Comparison of ENCODE assay signal across 11 cellular contexts in the genomic region with DNA sequence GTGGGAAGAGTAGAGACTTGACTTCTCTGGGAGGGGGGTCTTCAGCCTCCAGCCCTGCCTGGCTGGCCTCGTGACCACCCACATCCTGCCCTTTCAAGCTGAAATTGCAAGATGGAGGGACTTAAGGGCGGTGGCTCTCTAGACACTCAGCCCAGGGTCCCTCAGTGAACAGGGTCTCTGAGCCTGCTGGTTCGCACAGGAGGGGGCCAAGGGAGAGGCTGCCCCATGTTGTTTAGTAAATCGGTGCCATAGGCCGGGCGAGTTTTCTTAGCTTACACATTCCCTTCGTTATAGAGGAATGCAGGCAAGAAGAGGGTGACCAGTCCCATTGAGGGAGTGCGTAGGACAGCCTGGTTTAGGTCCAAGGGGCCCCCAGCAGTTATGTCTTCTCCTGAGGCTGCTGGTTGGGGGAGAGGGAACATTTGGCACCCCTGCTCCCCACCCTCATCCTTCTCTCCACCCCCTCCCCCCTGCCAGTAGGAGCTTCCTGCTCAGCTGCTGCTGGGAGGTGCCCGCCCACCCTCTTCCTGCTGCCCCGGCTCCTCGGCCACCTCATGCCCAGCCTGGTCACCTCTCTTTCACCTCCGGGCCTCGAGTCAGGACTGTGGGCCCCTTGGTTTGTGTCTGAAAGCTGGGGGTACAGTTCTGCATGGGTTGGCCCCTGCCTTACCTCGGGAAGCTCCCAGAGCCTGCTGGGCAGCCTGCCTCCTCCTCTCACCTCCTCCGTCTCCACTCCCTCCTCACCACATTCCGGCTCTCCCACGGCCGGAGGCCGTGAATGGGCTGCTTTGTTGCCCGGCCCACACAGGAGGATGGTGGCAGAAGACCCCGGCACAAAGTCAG. TPM values are rescaled to one million over a fixed set of nuclear protein-coding genes. Genes with fewer than 3 reads are reported as not detected.
A peak's percentile ranks its signal among the peaks of the same experiment; 100 is the strongest.
DNase-seq lines count a peak whose midpoint lies in the region; ATAC-seq, FAIRE-seq and TF ChIP-seq lines count a peak whose summit lies in the region.
"Had no signal": no experiment of that assay in that cellular context is flagged by ENCODE, and none has a peak within 500 bp of the region (broad histone marks: within the 10 kb centered on the region; RNA-seq: fewer than 3 reads in every experiment).

No MANE protein-coding gene starts in this region.

- RAD21 ChIA-PET in GM12878 (lab: Charles Lee; ENCODE audit: unreplicated experiment) = interaction anchor here (0.6 to 2.0 kb wide), 2 partner anchors 26 to 115 kb away, joined by 4 to 8 read pairs; no protein-coding TSS in a partner anchor

- in situ Hi-C loops in GM12878 (cut with MboI) = no loop called here

- FAIRE-seq in GM12878 (lab: Jason Lieb, UNC) = no peak
- FAIRE-seq: endometrium had no signal

- H3K9me3 Mint-ChIP-seq in activated naive CD4-positive, alpha-beta T cell treated with anti-CD3 and anti-CD28 coated beads, Interleukin-2, amount 50 U/mL, for 24 hours = no peaks in the 10 kb centered on the region
- no peaks in the 10 kb centered on the region for H3K9me3 Mint-ChIP-seq in activated naive CD4-positive, alpha-beta T cell treated with anti-CD3 and anti-CD28 coated beads for 36 hours

- H3K9me3 ChIP-seq in GM12878 (replicated peaks; ENCODE audit: control insufficient read depth, insufficient read depth, low read length) (no peaks in the 10 kb centered on the region), upper lobe of left lung (no peaks in the 10 kb centered on the region)

- H3K36me3 ChIP-seq in GM12878 (ENCODE audit: control insufficient read depth in 2 of 2, insufficient read depth in 2 of 2, low read length in 1 of 2) (peaks cover 5 to 16% of the 10 kb centered on the region in 2 experiments; a peak in 3 of 4 replicates), upper lobe of left lung (peaks cover 0 to 53% (median 30%) of the 10 kb centered on the region in 4 donors)

- BruUV-seq in GM12878 (replicated peaks; lab: Mats Ljungman, UMichigan) = no TSS peak

- TF ChIP-seq CTCF in GM12878 (IDR thresholded peaks at IDR 0.05 in 2 of 3, conservative IDR thresholded peaks at IDR 0.05 in 1 of 3; ENCODE audit: control insufficient read depth in 2 of 3, extremely low read depth in 1 of 3, insufficient read depth in 1 of 3, low read depth in 3 of 3, low read length in 3 of 3) = no peak
- TF ChIP-seq CTCF in upper lobe of left lung (IDR thresholded peaks at IDR 0.05) = no peak

- TF ChIP-seq RAD21 in GM12878 (IDR thresholded peaks at IDR 0.05; ENCODE audit: insufficient read depth, low read depth, low read length) = no peak

- 79% methylated on average over 19 of the region's 21 CpGs for WGBS in GM12878 (ENCODE audit: insufficient coverage, insufficient replicate concordance, low lambda C conversion rate, missing lambda C conversion rate)
- WGBS in upper lobe of left lung, 2 donors = 51 to 62% methylated on average over 16 to 21 of the region's 21 CpGs

- peak overlapping the region; percentile 80 for H3K4me2 ChIP-seq in GM12878 (ENCODE audit: control insufficient read depth, insufficient read depth)

- H3K4me1 ChIP-seq in GM12878 (ENCODE audit: control insufficient read depth, insufficient read depth, low read length) (peaks cover 36% of the 10 kb centered on the region), upper lobe of left lung (peaks cover 59 to 72% (median 61%) of the 10 kb centered on the region in 4 donors)

- no peaks in the 10 kb centered on the region; the same call in 1 of the 2 replicates for H4K20me1 ChIP-seq in GM12878 (ENCODE audit: control insufficient read depth, insufficient read depth)

- H3K27ac ChIP-seq in GM12878 (ENCODE audit: control insufficient read depth, insufficient read depth) (peak overlapping the region; percentile 30; the same call in 1 of the 2 replicates), upper lobe of left lung (peak overlapping the region; percentile 75 to 98 (median 88))
- H3K27ac ChIP-seq: C4-2B had no signal

- H3K36me3 Mint-ChIP-seq in activated naive CD4-positive, alpha-beta T cell treated with anti-CD3 and anti-CD28 coated beads, Interleukin-2, amount 50 U/mL, for 24 hours = peaks cover 2% of the 10 kb centered on the region
- H3K36me3 Mint-ChIP-seq in activated naive CD4-positive, alpha-beta T cell treated with anti-CD3 and anti-CD28 coated beads for 36 hours (ENCODE audit: low read depth) = peaks cover 6% of the 10 kb centered on the region

- peaks cover 40% of the 10 kb centered on the region for H3K4me1 Mint-ChIP-seq in activated naive CD4-positive, alpha-beta T cell treated with anti-CD3 and anti-CD28 coated beads, Interleukin-2, amount 50 U/mL, for 24 hours
- H3K4me1 Mint-ChIP-seq in activated naive CD4-positive, alpha-beta T cell treated with anti-CD3 and anti-CD28 coated beads for 36 hours (ENCODE audit: low read depth) = peaks cover 44% of the 10 kb centered on the region

- H3K4me3 ChIP-seq in GM12878 (peak overlapping the region; percentile 50; the same call in 1 of the 2 replicates), upper lobe of left lung (peak overlapping the region in 2 of 4 donors; percentile 16 to 26)

- SMC1A ChIA-PET in GM12878 (lab: Charles Lee; ENCODE audit: uncharacterized antibody, unreplicated experiment) = interaction anchor here (1.2 to 1.4 kb wide), 2 partner anchors 19 to 26 kb away, joined by 4 read pairs; no protein-coding TSS in a partner anchor

- no peak for ATAC-seq in GM12878
- no peak for ATAC-seq in upper lobe of left lung (ENCODE audit: low FRiP score in 2 of 2)
- no peak for ATAC-seq in HG03460 (IDR thresholded peaks at IDR 0.05; ENCODE audit: unreplicated experiment)

- H3K79me2 ChIP-seq in GM12878 (ENCODE audit: control insufficient read depth, insufficient read depth, low read length) = peaks cover 51% of the 10 kb centered on the region

- no peak for TF ChIP-seq EP300 in GM12878 (IDR thresholded peaks at IDR 0.05; ENCODE audit: borderline replicate concordance in 1 of 2, control insufficient read depth in 1 of 2, low read depth in 2 of 2, low read length in 2 of 2)
- TF ChIP-seq EP300 in upper lobe of left lung (IDR thresholded peaks at IDR 0.05) = no peak

- DNase-seq in activated naive CD4-positive, alpha-beta T cell treated with anti-CD3 and anti-CD28 coated beads for 36 hours = no peak
- DNase-seq in GM12878 (ENCODE audit: low read depth, low spot score) (no peak), left kidney (ENCODE audit: low read depth, low spot score) (peak; percentile 66), upper lobe of left lung (peak in 1 of 2 donors; percentile 48), NCI-H774 (lab: John Stamatoyannopoulos, UW) (no peak), UCSD-AML1 (lab: John Stamatoyannopoulos, UW; ENCODE audit: unreplicated experiment) (no peak)
- DNase-seq: HCEC 1CT had no signal

- peak overlapping the region; percentile 53; the same call in 1 of the 2 replicates for H3K9ac ChIP-seq in GM12878 (ENCODE audit: control insufficient read depth, insufficient read depth, low read length)

- peak overlapping the region; percentile 30 for H3K4me3 Mint-ChIP-seq in activated naive CD4-positive, alpha-beta T cell treated with anti-CD3 and anti-CD28 coated beads, Interleukin-2, amount 50 U/mL, for 24 hours
- H3K4me3 Mint-ChIP-seq in activated naive CD4-positive, alpha-beta T cell treated with anti-CD3 and anti-CD28 coated beads for 36 hours = no peak overlapping the region

- no peak overlapping the region for H2AFZ ChIP-seq in GM12878 (ENCODE audit: control insufficient read depth, low read depth, low read length)

- intact Hi-C loops in activated naive CD4-positive, alpha-beta T cell treated with anti-CD3 and anti-CD28 coated beads for 36 hours (cut with micrococcal nuclease) = no loop called here
- intact Hi-C loops in GM12878 (cut with micrococcal nuclease; ENCODE audit: unreplicated experiment) = no loop called here

- POLR2A ChIA-PET in GM12878 (lab: Charles Lee) = interaction anchor here (0.7 to 1.6 kb wide), 3 partner anchors 11 to 78 kb away, joined by 3 to 4 read pairs (median 4); no protein-coding TSS in a partner anchor

- CTCF ChIA-PET in activated naive CD4-positive, alpha-beta T cell treated with anti-CD3 and anti-CD28 coated beads for 36 hours (lab: Charles Lee) = interaction anchor here (0.6 to 2.3 kb wide), 3 partner anchors 26 to 119 kb away, joined by 3 to 5 read pairs (median 4); no protein-coding TSS in a partner anchor
- CTCF ChIA-PET in GM12878 (lab: Yijun Ruan, JAX) = interaction anchor here (0.5 to 6.0 kb wide), 5 partner anchors 12 to 398 kb away, joined by 3 to 34 read pairs (median 3); no protein-coding TSS in a partner anchor

- no peak for TF ChIP-seq POLR2A in GM12878 (IDR thresholded peaks at IDR 0.05; ENCODE audit: low read depth, low read length)
- no peak for TF ChIP-seq POLR2A in upper lobe of left lung (IDR thresholded peaks at IDR 0.05)

- H3K27me3 Mint-ChIP-seq in activated naive CD4-positive, alpha-beta T cell treated with anti-CD3 and anti-CD28 coated beads, Interleukin-2, amount 50 U/mL, for 24 hours = no peaks in the 10 kb centered on the region
- no peaks in the 10 kb centered on the region for H3K27me3 Mint-ChIP-seq in activated naive CD4-positive, alpha-beta T cell treated with anti-CD3 and anti-CD28 coated beads for 36 hours (ENCODE audit: low read depth)

- H3K27ac Mint-ChIP-seq in activated naive CD4-positive, alpha-beta T cell treated with anti-CD3 and anti-CD28 coated beads, Interleukin-2, amount 50 U/mL, for 24 hours = peak overlapping the region; percentile 41
- no peak overlapping the region for H3K27ac Mint-ChIP-seq in activated naive CD4-positive, alpha-beta T cell treated with anti-CD3 and anti-CD28 coated beads for 36 hours

- H3K27me3 ChIP-seq in GM12878 (replicated peaks in 1 of 2; ENCODE audit: control insufficient read depth in 2 of 2, insufficient read depth in 2 of 2, low read length in 1 of 2) = no peaks in the 10 kb centered on the region
- H3K27me3 ChIP-seq in upper lobe of left lung = no peaks in the 10 kb centered on the region

RNA-seq across cellular contexts. Expression of a gene that starts 3.9 kb away (rescaled TPM):
- 10 to 100 TPM; 38.2 to 40.0 TPM for total RNA-seq in activated naive CD4-positive, alpha-beta T cell treated with anti-CD3 and anti-CD28 coated beads for 36 hours
- total RNA-seq in GM12878 (2013; cell fraction: nucleolus; rRNA removed) = 52.5 and 60.5 TPM in 2 replicates
- total RNA-seq in GM12878 (2014; rRNA removed) = 40.9 and 47.5 TPM in 2 replicates
- total RNA-seq in GM12878 (2014; rRNA removed; fragmentation: Illumina TruSeq; extraction: Trizol) = 12.2 and 14.3 TPM in 2 replicates
- total RNA-seq in GM12878 (2021) = 65.1 and 69.4 TPM in 2 replicates
- 8.2 TPM for polyA plus RNA-seq in GM12878 (2011; ENCODE audit: low read depth)
- 8.0 and 18.4 TPM in 2 replicates for polyA plus RNA-seq in GM12878 (2011; rRNA removed)
- polyA plus RNA-seq in GM12878 (2011; cell fraction: cytosol; rRNA removed) = 28.1 and 42.6 TPM in 2 replicates
- 58.9 and 140 TPM in 2 replicates for polyA plus RNA-seq in GM12878 (2011; cell fraction: nucleus; rRNA removed)
- polyA plus RNA-seq in GM12878 (2012) = 14.9 and 21.0 TPM in 2 replicates
- 6.6 and 14.0 TPM in 2 replicates for polyA plus RNA-seq in GM12878 (2014; fragmentation: Illumina TruSeq; extraction: Trizol)
- 1 to 10 TPM; 8.3 TPM for polyA plus RNA-seq in GM12878 (2014; fragmentation: Nextera tagmentation; extraction: Ambion mirVana)
- polyA plus RNA-seq in GM12878 (2014; rRNA removed) = 53.8 and 55.9 TPM in 2 replicates
- polyA plus RNA-seq in GM12878 (2016; fragmentation: Nextera tagmentation; extraction: Ambion mirVana) = 10 to 100 TPM; 37.7 to 42.4 TPM
- polyA minus RNA-seq in GM12878 (2011; rRNA and poly(A)+ RNA removed) = 26.0 and 32.5 TPM in 2 replicates
- polyA minus RNA-seq in GM12878 (2011; cell fraction: cytosol; rRNA and poly(A)+ RNA removed) = 21.4 and 21.8 TPM in 2 replicates
- 33.6 and 61.0 TPM in 2 replicates for polyA minus RNA-seq in GM12878 (2011; cell fraction: nucleus; rRNA and poly(A)+ RNA removed)
- total RNA-seq in upper lobe of left lung = 10 to 100 TPM; 31.4 to 77.5 (median 45.8) TPM

RNA-seq across cellular contexts. Expression of a gene that starts 7.9 kb away (rescaled TPM):
- total RNA-seq in activated naive CD4-positive, alpha-beta T cell treated with anti-CD3 and anti-CD28 coated beads for 36 hours = 10 to 100 TPM; 10.4 to 12.1 TPM
- 23.1 and 23.7 TPM in 2 replicates for total RNA-seq in GM12878 (2013; cell fraction: nucleolus; rRNA removed)
- total RNA-seq in GM12878 (2014; rRNA removed) (19.4 and 22.8 TPM in 2 replicates), GM12878 (2014; rRNA removed; fragmentation: Illumina TruSeq; extraction: Trizol) (10.8 and 13.1 TPM in 2 replicates), GM12878 (2021) (28.6 and 29.1 TPM in 2 replicates), upper lobe of left lung (10 to 100 TPM in 4 of 6 donors, 1 to 10 TPM in 2; 5.5 to 40.8 (median 19.4) TPM)
- polyA plus RNA-seq in GM12878 (2011; ENCODE audit: low read depth) = 10.7 TPM
- polyA plus RNA-seq in GM12878 (2011; rRNA removed) (9.2 and 15.4 TPM in 2 replicates), GM12878 (2014; fragmentation: Illumina TruSeq; extraction: Trizol) (15.5 and 17.8 TPM in 2 replicates), GM12878 (2014; fragmentation: Nextera tagmentation; extraction: Ambion mirVana) (1 to 10 TPM; 4.1 to 9.7 TPM), GM12878 (2014; rRNA removed) (33.7 and 35.5 TPM in 2 replicates), GM12878 (2016; fragmentation: Nextera tagmentation; extraction: Ambion mirVana) (10 to 100 TPM; 31.0 to 35.2 TPM)
- 20.7 and 25.7 TPM in 2 replicates for polyA plus RNA-seq in GM12878 (2011; cell fraction: cytosol; rRNA removed)
- 46.7 and 57.3 TPM in 2 replicates for polyA plus RNA-seq in GM12878 (2011; cell fraction: nucleus; rRNA removed)
- polyA plus RNA-seq in GM12878 (2012) = 17.8 and 25.4 TPM in 2 replicates
- 3.9 and 9.1 TPM in 2 replicates for polyA minus RNA-seq in GM12878 (2011; rRNA and poly(A)+ RNA removed)
- 1.9 and 4.7 TPM in 2 replicates for polyA minus RNA-seq in GM12878 (2011; cell fraction: cytosol; rRNA and poly(A)+ RNA removed)
- polyA minus RNA-seq in GM12878 (2011; cell fraction: nucleus; rRNA and poly(A)+ RNA removed) = 6.6 and 8.6 TPM in 2 replicates

RNA-seq across cellular contexts. Expression of a gene that starts 32.3 kb away (rescaled TPM):
- total RNA-seq in activated naive CD4-positive, alpha-beta T cell treated with anti-CD3 and anti-CD28 coated beads for 36 hours = 100 to 1,000 TPM; 693 to 750 TPM
- 259 and 262 TPM in 2 replicates for total RNA-seq in GM12878 (2013; cell fraction: nucleolus; rRNA removed)
- 13.6 and 14.0 TPM in 2 replicates for total RNA-seq in GM12878 (2014; rRNA removed)
- total RNA-seq in GM12878 (2014; rRNA removed; fragmentation: Illumina TruSeq; extraction: Trizol) = 40.5 and 44.2 TPM in 2 replicates
- 174 and 225 TPM in 2 replicates for total RNA-seq in GM12878 (2021)
- 275 TPM for polyA plus RNA-seq in GM12878 (2011; ENCODE audit: low read depth)
- 151 and 247 TPM in 2 replicates for polyA plus RNA-seq in GM12878 (2011; rRNA removed)
- polyA plus RNA-seq in GM12878 (2011; cell fraction: cytosol; rRNA removed) = 64.2 and 104 TPM in 2 replicates
- 342 and 617 TPM in 2 replicates for polyA plus RNA-seq in GM12878 (2011; cell fraction: nucleus; rRNA removed)
- polyA plus RNA-seq in GM12878 (2012) = 284 and 343 TPM in 2 replicates
- 167 and 254 TPM in 2 replicates for polyA plus RNA-seq in GM12878 (2014; fragmentation: Illumina TruSeq; extraction: Trizol)
- polyA plus RNA-seq in GM12878 (2014; fragmentation: Nextera tagmentation; extraction: Ambion mirVana) = 10 to 100 TPM; 24.3 to 98.2 TPM
- polyA plus RNA-seq in GM12878 (2014; rRNA removed) = 314 and 328 TPM in 2 replicates
- polyA plus RNA-seq in GM12878 (2016; fragmentation: Nextera tagmentation; extraction: Ambion mirVana) = 10 to 100 TPM; 27.7 to 28.3 TPM
- 72.0 and 79.5 TPM in 2 replicates for polyA minus RNA-seq in GM12878 (2011; rRNA and poly(A)+ RNA removed)
- polyA minus RNA-seq in GM12878 (2011; cell fraction: cytosol; rRNA and poly(A)+ RNA removed) = 13.8 and 14.9 TPM in 2 replicates
- polyA minus RNA-seq in GM12878 (2011; cell fraction: nucleus; rRNA and poly(A)+ RNA removed) = 125 and 169 TPM in 2 replicates
- 1,000 to 10,000 TPM in 3 of 6 donors, 100 to 1,000 TPM in 3; 245 to 3,084 (median 1,019) TPM for total RNA-seq in upper lobe of left lung

RNA-seq across cellular contexts. Expression of a gene that starts 35.8 kb away (rescaled TPM):
- under 1 TPM; 0.32 to 0.62 TPM for total RNA-seq in activated naive CD4-positive, alpha-beta T cell treated with anti-CD3 and anti-CD28 coated beads for 36 hours
- total RNA-seq in GM12878 (2013; cell fraction: nucleolus; rRNA removed) = 0.79 and 1.3 TPM in 2 replicates
- 1.3 and 1.4 TPM in 2 replicates for total RNA-seq in GM12878 (2014; rRNA removed)
- total RNA-seq in GM12878 (2014; rRNA removed; fragmentation: Illumina TruSeq; extraction: Trizol) = 0.18 and 0.49 TPM in 2 replicates
- total RNA-seq in GM12878 (2021) = 1.2 and 1.3 TPM in 2 replicates
- 0.33 TPM for polyA plus RNA-seq in GM12878 (2011; ENCODE audit: low read depth)
- polyA plus RNA-seq in GM12878 (2011; rRNA removed) = 0.20 and 0.41 TPM in 2 replicates
- polyA plus RNA-seq in GM12878 (2011; cell fraction: cytosol; rRNA removed) = 0.37 and 0.59 TPM in 2 replicates
- 0.96 and 1.4 TPM in 2 replicates for polyA plus RNA-seq in GM12878 (2011; cell fraction: nucleus; rRNA removed)
- polyA plus RNA-seq in GM12878 (2012) = 0.50 and 0.94 TPM in 2 replicates
- polyA plus RNA-seq in GM12878 (2014; fragmentation: Illumina TruSeq; extraction: Trizol) = 0.25 and 0.52 TPM in 2 replicates
- polyA plus RNA-seq in GM12878 (2014; fragmentation: Nextera tagmentation; extraction: Ambion mirVana) = under 1 TPM; 0.13 TPM
- polyA plus RNA-seq in GM12878 (2014; rRNA removed) = 0.66 and 1.00 TPM in 2 replicates
- polyA plus RNA-seq in GM12878 (2016; fragmentation: Nextera tagmentation; extraction: Ambion mirVana) = under 1 TPM; 0.64 to 0.95 TPM
- 0.44 and 0.82 TPM in 2 replicates for polyA minus RNA-seq in GM12878 (2011; rRNA and poly(A)+ RNA removed)
- not detected in 2 replicates for polyA minus RNA-seq in GM12878 (2011; cell fraction: cytosol; rRNA and poly(A)+ RNA removed)
- polyA minus RNA-seq in GM12878 (2011; cell fraction: nucleus; rRNA and poly(A)+ RNA removed) = 0.24 and 0.67 TPM in 2 replicates
- under 1 TPM in 4 of 6 donors, not detected in 2; 0.15 to 0.51 (median 0.35) TPM for total RNA-seq in upper lobe of left lung

RNA-seq across cellular contexts. Expression of a gene that starts 56.7 kb away (rescaled TPM):
- total RNA-seq in activated naive CD4-positive, alpha-beta T cell treated with anti-CD3 and anti-CD28 coated beads for 36 hours = 10 to 100 TPM; 61.3 to 63.0 TPM
- 54.0 and 61.9 TPM in 2 replicates for total RNA-seq in GM12878 (2013; cell fraction: nucleolus; rRNA removed)
- total RNA-seq in GM12878 (2014; rRNA removed) = 34.0 and 36.2 TPM in 2 replicates
- 27.5 and 27.9 TPM in 2 replicates for total RNA-seq in GM12878 (2014; rRNA removed; fragmentation: Illumina TruSeq; extraction: Trizol)
- total RNA-seq in GM12878 (2021) = 49.2 and 57.3 TPM in 2 replicates
- polyA plus RNA-seq in GM12878 (2011; ENCODE audit: low read depth) = 20.0 TPM
- 24.3 and 29.4 TPM in 2 replicates for polyA plus RNA-seq in GM12878 (2011; rRNA removed)
- 40.3 and 53.9 TPM in 2 replicates for polyA plus RNA-seq in GM12878 (2011; cell fraction: cytosol; rRNA removed)
- 79.8 and 81.5 TPM in 2 replicates for polyA plus RNA-seq in GM12878 (2011; cell fraction: nucleus; rRNA removed)
- polyA plus RNA-seq in GM12878 (2012) = 37.2 and 38.7 TPM in 2 replicates
- polyA plus RNA-seq in GM12878 (2014; fragmentation: Illumina TruSeq; extraction: Trizol) = 44.0 and 54.1 TPM in 2 replicates
- 10 to 100 TPM; 14.7 to 15.0 TPM for polyA plus RNA-seq in GM12878 (2014; fragmentation: Nextera tagmentation; extraction: Ambion mirVana)
- polyA plus RNA-seq in GM12878 (2014; rRNA removed) = 32.0 and 33.1 TPM in 2 replicates
- polyA plus RNA-seq in GM12878 (2016; fragmentation: Nextera tagmentation; extraction: Ambion mirVana) = 10 to 100 TPM; 56.8 to 60.0 TPM
- 28.1 and 45.1 TPM in 2 replicates for polyA minus RNA-seq in GM12878 (2011; rRNA and poly(A)+ RNA removed)
- 15.8 and 23.3 TPM in 2 replicates for polyA minus RNA-seq in GM12878 (2011; cell fraction: cytosol; rRNA and poly(A)+ RNA removed)
- polyA minus RNA-seq in GM12878 (2011; cell fraction: nucleus; rRNA and poly(A)+ RNA removed) = 19.9 and 34.4 TPM in 2 replicates
- 10 to 100 TPM; 32.1 to 68.1 (median 54.7) TPM for total RNA-seq in upper lobe of left lung
